27 cellular contexts compared by ENCODE assay signal in genomic region chr6:163038317-163038716, GRCh38.
"Had no signal": no experiment of that assay in that cellular context is flagged by ENCODE, and none has a peak within 500 bp of the region (broad histone marks: within the 10 kb centered on the region; RNA-seq: fewer than 3 reads in every experiment).

No MANE protein-coding gene starts in this region.

- DNase-seq: activated CD4-positive, alpha-beta memory T cell treated with anti-CD3 and anti-CD28 coated beads for 36 hours; activated CD4-positive, alpha-beta T cell treated with anti-CD3 and anti-CD28 coated beads for 36 hours; activated CD4-positive, alpha-beta T cell treated with anti-CD3 and anti-CD28 coated beads, Interleukin-2, amount 10 ng/mL, durations not matched to agents 24 days and 14 days; activated CD4-positive, CD25-positive, alpha-beta regulatory T cell; activated CD4-positive, CD25-positive, alpha-beta regulatory T cell treated with anti-CD3 and anti-CD28 coated beads, Interleukin-2, amount 50 U/mL, for 72 hours; activated CD8-positive, alpha-beta memory T cell treated with anti-CD3 and anti-CD28 coated beads, Interleukin-2, amount 10 ng/mL, durations not matched to agents 7 days and 5 days; activated CD8-positive, alpha-beta memory T cell treated with anti-CD3 and anti-CD28 coated beads, Interleukin-2, amount 50 U/mL, for 4 hours; activated CD8-positive, alpha-beta T cell treated with anti-CD3 and anti-CD28 coated beads, Interleukin-2, amount 10 ng/mL, durations not matched to agents 7 days and 5 days; activated effector memory CD4-positive, alpha-beta T cell treated with anti-CD3 and anti-CD28 coated beads, Interleukin-2, amount 50 U/mL, for 16 hours; activated naive CD4-positive, alpha-beta T cell; activated naive CD4-positive, alpha-beta T cell treated with anti-CD3 and anti-CD28 coated beads, Interleukin-2, amount 10 ng/mL, durations not matched to agents 7 days and 5 days; activated naive CD8-positive, alpha-beta T cell treated with anti-CD3 and anti-CD28 coated beads, Interleukin-2, amount 10 ng/mL, durations not matched to agents 7 days and 5 days; activated T-cell treated with anti-CD3 and anti-CD28 coated beads, Interleukin-2, amount 50 U/mL, for 1 hour; activated T-cell treated with anti-CD3 and anti-CD28 coated beads, Interleukin-2, amount 50 U/mL, for 48 hours; dorsolateral prefrontal cortex; effector memory CD4-positive, alpha-beta T cell; endodermal cell; foreskin fibroblast; T-helper 1 cell; T-helper 17 cell; T1000 had no signal

- H3K36me3 ChIP-seq: ascending aorta, breast epithelium, cardiac muscle cell had no signal

- H3K4me1 ChIP-seq: ascending aorta, breast epithelium had no signal

- H3K27ac ChIP-seq: ascending aorta, breast epithelium, cardiac muscle cell, coronary artery, dorsolateral prefrontal cortex had no signal

- H3K4me3 ChIP-seq: ascending aorta, breast epithelium, cardiac muscle cell, coronary artery, dorsolateral prefrontal cortex had no signal

- H3K27me3 ChIP-seq: ascending aorta, breast epithelium, cardiac muscle cell, dorsolateral prefrontal cortex had no signal

- H3K9me3 ChIP-seq: ascending aorta had no signal

- ATAC-seq: activated CD4-positive, alpha-beta T cell treated with anti-CD3 and anti-CD28 coated beads for 36 hours; activated CD8-positive, alpha-beta memory T cell treated with anti-CD3 and anti-CD28 coated beads, Interleukin-2, amount 10 ng/mL, durations not matched to agents 7 days and 5 days; activated CD8-positive, alpha-beta T cell treated with anti-CD3 and anti-CD28 coated beads, Interleukin-2, amount 10 ng/mL, durations not matched to agents 7 days and 5 days; activated naive CD4-positive, alpha-beta T cell treated with anti-CD3 and anti-CD28 coated beads, Interleukin-2, amount 50 U/mL, for 72 hours; esophagus mucosa; T-helper 17 cell had no signal
